Comparison of ENCODE assay signal across 1 cellular context in the genomic region with DNA sequence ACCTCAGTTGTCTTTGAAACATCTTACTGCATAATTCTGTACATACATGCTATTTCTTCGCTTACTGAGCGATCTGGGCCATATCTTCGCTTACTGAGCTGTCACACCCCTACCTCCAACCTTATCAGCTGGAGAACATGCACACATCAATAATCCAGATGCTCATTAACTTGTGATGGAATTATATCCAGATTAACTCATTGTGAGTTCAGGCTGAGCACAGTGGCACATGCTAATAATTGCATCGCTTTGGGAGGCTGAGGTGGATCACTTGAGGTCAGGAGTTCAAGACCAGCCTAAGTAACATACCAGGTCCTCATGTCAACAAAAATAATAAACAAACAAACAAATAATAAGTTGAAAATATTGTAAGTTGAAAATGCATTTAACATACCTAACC.
TF ChIP-seq lines count a peak whose summit lies in the region.

No MANE protein-coding gene starts in this region.

TF ChIP-seq in K562, 482 proteins besides CTCF, POLR2A, EP300 and RAD21 (continued from another document and continues in another):
- TF ChIP-seq, protein P1, sequence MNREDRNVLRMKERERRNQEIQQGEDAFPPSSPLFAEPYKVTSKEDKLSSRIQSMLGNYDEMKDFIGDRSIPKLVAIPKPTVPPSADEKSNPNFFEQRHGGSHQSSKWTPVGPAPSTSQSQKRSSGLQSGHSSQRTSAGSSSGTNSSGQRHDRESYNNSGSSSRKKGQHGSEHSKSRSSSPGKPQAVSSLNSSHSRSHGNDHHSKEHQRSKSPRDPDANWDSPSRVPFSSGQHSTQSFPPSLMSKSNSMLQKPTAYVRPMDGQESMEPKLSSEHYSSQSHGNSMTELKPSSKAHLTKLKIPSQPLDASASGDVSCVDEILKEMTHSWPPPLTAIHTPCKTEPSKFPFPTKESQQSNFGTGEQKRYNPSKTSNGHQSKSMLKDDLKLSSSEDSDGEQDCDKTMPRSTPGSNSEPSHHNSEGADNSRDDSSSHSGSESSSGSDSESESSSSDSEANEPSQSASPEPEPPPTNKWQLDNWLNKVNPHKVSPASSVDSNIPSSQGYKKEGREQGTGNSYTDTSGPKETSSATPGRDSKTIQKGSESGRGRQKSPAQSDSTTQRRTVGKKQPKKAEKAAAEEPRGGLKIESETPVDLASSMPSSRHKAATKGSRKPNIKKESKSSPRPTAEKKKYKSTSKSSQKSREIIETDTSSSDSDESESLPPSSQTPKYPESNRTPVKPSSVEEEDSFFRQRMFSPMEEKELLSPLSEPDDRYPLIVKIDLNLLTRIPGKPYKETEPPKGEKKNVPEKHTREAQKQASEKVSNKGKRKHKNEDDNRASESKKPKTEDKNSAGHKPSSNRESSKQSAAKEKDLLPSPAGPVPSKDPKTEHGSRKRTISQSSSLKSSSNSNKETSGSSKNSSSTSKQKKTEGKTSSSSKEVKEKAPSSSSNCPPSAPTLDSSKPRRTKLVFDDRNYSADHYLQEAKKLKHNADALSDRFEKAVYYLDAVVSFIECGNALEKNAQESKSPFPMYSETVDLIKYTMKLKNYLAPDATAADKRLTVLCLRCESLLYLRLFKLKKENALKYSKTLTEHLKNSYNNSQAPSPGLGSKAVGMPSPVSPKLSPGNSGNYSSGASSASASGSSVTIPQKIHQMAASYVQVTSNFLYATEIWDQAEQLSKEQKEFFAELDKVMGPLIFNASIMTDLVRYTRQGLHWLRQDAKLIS (CRISPR knock-in tag; IDR thresholded peaks at IDR 0.05), result no peak
- no peak for TF ChIP-seq ZSCAN32 (CRISPR knock-in tag; IDR thresholded peaks at IDR 0.05)
- no peak for TF ChIP-seq TAF7 (tag; IDR thresholded peaks at IDR 0.05)
- TF ChIP-seq HNRNPL (IDR thresholded peaks at IDR 0.05; ENCODE audit: low read depth, low read length), result no peak
- TF ChIP-seq NCOA4 (IDR thresholded peaks at IDR 0.05; ENCODE audit: partially characterized antibody), result no peak
- TF ChIP-seq, protein P2, sequence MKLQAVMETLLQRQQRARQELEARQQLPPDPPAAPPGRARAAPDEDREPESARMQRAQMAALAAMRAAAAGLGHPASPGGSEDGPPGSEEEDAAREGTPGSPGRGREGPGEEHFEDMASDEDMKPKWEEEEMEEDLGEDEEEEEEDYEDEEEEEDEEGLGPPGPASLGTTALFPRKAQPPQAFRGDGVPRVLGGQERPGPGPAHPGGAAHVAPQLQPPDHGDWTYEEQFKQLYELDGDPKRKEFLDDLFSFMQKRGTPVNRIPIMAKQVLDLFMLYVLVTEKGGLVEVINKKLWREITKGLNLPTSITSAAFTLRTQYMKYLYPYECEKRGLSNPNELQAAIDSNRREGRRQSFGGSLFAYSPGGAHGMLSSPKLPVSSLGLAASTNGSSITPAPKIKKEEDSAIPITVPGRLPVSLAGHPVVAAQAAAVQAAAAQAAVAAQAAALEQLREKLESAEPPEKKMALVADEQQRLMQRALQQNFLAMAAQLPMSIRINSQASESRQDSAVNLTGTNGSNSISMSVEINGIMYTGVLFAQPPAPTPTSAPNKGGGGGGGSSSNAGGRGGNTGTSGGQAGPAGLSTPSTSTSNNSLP (IDR thresholded peaks at IDR 0.05; ENCODE audit: borderline replicate concordance, low read depth, low read length), result 0 out of 2 replicates have a peak, but pooled peaks have one; percentile 21
- TF ChIP-seq ZNF311 (CRISPR knock-in tag; IDR thresholded peaks at IDR 0.05), result no peak
- peak; percentile 48 for TF ChIP-seq SMARCA4 (IDR thresholded peaks at IDR 0.05)
- TF ChIP-seq, protein P3, sequence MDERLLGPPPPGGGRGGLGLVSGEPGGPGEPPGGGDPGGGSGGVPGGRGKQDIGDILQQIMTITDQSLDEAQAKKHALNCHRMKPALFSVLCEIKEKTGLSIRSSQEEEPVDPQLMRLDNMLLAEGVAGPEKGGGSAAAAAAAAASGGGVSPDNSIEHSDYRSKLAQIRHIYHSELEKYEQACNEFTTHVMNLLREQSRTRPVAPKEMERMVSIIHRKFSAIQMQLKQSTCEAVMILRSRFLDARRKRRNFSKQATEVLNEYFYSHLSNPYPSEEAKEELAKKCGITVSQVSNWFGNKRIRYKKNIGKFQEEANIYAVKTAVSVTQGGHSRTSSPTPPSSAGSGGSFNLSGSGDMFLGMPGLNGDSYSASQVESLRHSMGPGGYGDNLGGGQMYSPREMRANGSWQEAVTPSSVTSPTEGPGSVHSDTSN (CRISPR knock-in tag; IDR thresholded peaks at IDR 0.05; ENCODE audit: low read depth), result no peak
- TF ChIP-seq, protein P3 (tag; conservative IDR thresholded peaks at IDR 0.05; ENCODE audit: low read depth), result peak; percentile 43
- TF ChIP-seq ZNF140 (CRISPR knock-in tag; IDR thresholded peaks at IDR 0.05), result no peak
- TF ChIP-seq ETV5 (CRISPR knock-in tag; IDR thresholded peaks at IDR 0.05; ENCODE audit: low read depth), result no peak
- TF ChIP-seq PCBP2 (IDR thresholded peaks at IDR 0.05; ENCODE audit: low read depth, low read length, poor library complexity, severe bottlenecking), result no peak
- TF ChIP-seq, protein P4, sequence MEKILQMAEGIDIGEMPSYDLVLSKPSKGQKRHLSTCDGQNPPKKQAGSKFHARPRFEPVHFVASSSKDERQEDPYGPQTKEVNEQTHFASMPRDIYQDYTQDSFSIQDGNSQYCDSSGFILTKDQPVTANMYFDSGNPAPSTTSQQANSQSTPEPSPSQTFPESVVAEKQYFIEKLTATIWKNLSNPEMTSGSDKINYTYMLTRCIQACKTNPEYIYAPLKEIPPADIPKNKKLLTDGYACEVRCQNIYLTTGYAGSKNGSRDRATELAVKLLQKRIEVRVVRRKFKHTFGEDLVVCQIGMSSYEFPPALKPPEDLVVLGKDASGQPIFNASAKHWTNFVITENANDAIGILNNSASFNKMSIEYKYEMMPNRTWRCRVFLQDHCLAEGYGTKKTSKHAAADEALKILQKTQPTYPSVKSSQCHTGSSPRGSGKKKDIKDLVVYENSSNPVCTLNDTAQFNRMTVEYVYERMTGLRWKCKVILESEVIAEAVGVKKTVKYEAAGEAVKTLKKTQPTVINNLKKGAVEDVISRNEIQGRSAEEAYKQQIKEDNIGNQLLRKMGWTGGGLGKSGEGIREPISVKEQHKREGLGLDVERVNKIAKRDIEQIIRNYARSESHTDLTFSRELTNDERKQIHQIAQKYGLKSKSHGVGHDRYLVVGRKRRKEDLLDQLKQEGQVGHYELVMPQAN (IDR thresholded peaks at IDR 0.05; ENCODE audit: borderline replicate concordance), result no peak
- TF ChIP-seq, protein P5, sequence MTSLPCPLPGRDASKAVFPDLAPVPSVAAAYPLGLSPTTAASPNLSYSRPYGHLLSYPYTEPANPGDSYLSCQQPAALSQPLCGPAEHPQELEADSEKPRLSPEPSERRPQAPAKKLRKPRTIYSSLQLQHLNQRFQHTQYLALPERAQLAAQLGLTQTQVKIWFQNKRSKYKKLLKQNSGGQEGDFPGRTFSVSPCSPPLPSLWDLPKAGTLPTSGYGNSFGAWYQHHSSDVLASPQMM (CRISPR knock-in tag; IDR thresholded peaks at IDR 0.05), result no peak
- TF ChIP-seq PML (IDR thresholded peaks at IDR 0.05; ENCODE audit: low read length), result peak; percentile 60
- no peak for TF ChIP-seq ZNF24 (IDR thresholded peaks at IDR 0.05)
- TF ChIP-seq ZNF584 (CRISPR knock-in tag; IDR thresholded peaks at IDR 0.05; ENCODE audit: low read depth), result no peak
- peak; percentile 87 for TF ChIP-seq ARID1B (IDR thresholded peaks at IDR 0.05)
- no peak for TF ChIP-seq CHCHD3 (CRISPR knock-in tag; IDR thresholded peaks at IDR 0.05)
- TF ChIP-seq ZNF408 (CRISPR knock-in tag; IDR thresholded peaks at IDR 0.05; ENCODE audit: low read depth), result no peak
- peak; percentile 57; the same call in 1 of the 2 replicates for TF ChIP-seq CTBP1 (IDR thresholded peaks at IDR 0.05; ENCODE audit: borderline replicate concordance)
- TF ChIP-seq SETDB1 (IDR thresholded peaks at IDR 0.05; ENCODE audit: low read length), result no peak
- TF ChIP-seq RBM15 (IDR thresholded peaks at IDR 0.05; ENCODE audit: insufficient read depth, low read length), result no peak
- TF ChIP-seq GABPA (tag; conservative IDR thresholded peaks at IDR 0.05; ENCODE audit: low read depth), result no peak
- TF ChIP-seq STAT5A (IDR thresholded peaks at IDR 0.05; ENCODE audit: borderline replicate concordance, low read length), result peak; percentile 62
- TF ChIP-seq, protein P6, sequence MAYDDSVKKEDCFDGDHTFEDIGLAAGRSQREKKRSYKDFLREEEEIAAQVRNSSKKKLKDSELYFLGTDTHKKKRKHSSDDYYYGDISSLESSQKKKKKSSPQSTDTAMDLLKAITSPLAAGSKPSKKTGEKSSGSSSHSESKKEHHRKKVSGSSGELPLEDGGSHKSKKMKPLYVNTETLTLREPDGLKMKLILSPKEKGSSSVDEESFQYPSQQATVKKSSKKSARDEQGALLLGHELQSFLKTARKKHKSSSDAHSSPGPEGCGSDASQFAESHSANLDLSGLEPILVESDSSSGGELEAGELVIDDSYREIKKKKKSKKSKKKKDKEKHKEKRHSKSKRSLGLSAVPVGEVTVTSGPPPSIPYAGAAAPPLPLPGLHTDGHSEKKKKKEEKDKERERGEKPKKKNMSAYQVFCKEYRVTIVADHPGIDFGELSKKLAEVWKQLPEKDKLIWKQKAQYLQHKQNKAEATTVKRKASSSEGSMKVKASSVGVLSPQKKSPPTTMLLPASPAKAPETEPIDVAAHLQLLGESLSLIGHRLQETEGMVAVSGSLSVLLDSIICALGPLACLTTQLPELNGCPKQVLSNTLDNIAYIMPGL (CRISPR knock-in tag; IDR thresholded peaks at IDR 0.05), result no peak
- TF ChIP-seq, protein P7, sequence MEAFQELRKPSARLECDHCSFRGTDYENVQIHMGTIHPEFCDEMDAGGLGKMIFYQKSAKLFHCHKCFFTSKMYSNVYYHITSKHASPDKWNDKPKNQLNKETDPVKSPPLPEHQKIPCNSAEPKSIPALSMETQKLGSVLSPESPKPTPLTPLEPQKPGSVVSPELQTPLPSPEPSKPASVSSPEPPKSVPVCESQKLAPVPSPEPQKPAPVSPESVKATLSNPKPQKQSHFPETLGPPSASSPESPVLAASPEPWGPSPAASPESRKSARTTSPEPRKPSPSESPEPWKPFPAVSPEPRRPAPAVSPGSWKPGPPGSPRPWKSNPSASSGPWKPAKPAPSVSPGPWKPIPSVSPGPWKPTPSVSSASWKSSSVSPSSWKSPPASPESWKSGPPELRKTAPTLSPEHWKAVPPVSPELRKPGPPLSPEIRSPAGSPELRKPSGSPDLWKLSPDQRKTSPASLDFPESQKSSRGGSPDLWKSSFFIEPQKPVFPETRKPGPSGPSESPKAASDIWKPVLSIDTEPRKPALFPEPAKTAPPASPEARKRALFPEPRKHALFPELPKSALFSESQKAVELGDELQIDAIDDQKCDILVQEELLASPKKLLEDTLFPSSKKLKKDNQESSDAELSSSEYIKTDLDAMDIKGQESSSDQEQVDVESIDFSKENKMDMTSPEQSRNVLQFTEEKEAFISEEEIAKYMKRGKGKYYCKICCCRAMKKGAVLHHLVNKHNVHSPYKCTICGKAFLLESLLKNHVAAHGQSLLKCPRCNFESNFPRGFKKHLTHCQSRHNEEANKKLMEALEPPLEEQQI (IDR thresholded peaks at IDR 0.05), result no peak
- peak; percentile 65 for TF ChIP-seq MTA2 (IDR thresholded peaks at IDR 0.05; ENCODE audit: low read depth)
- no peak for TF ChIP-seq KDM4B (IDR thresholded peaks at IDR 0.05; ENCODE audit: borderline replicate concordance in 2 of 2, low read depth in 1 of 2)
- no peak for TF ChIP-seq SLC30A9 (CRISPR knock-in tag; IDR thresholded peaks at IDR 0.05)
- no peak for TF ChIP-seq ZKSCAN1 (IDR thresholded peaks at IDR 0.05; ENCODE audit: low read depth, low read length)
- peak; percentile 19; the same call in 1 of the 2 replicates for TF ChIP-seq JUND (IDR thresholded peaks at IDR 0.05; ENCODE audit: borderline replicate concordance, low read depth, low read length)
- no peak; the same call in 2 of the 3 replicates for TF ChIP-seq JUND (tag; IDR thresholded peaks at IDR 0.05; ENCODE audit: borderline replicate concordance, low read depth, low read length)
- TF ChIP-seq NR3C1 (CRISPR knock-in tag; IDR thresholded peaks at IDR 0.05), result no peak
- TF ChIP-seq NCOR1 (IDR thresholded peaks at IDR 0.05), result peak; percentile 59
- no peak for TF ChIP-seq ATF1 (CRISPR knock-in tag; IDR thresholded peaks at IDR 0.05)
- no peak for TF ChIP-seq ATF1 (tag; IDR thresholded peaks at IDR 0.05)
- no peak for TF ChIP-seq MTF1 (CRISPR knock-in tag; IDR thresholded peaks at IDR 0.05; ENCODE audit: borderline replicate concordance)
- TF ChIP-seq MIER1 (IDR thresholded peaks at IDR 0.05; ENCODE audit: low read depth), result no peak
- TF ChIP-seq, protein P8, sequence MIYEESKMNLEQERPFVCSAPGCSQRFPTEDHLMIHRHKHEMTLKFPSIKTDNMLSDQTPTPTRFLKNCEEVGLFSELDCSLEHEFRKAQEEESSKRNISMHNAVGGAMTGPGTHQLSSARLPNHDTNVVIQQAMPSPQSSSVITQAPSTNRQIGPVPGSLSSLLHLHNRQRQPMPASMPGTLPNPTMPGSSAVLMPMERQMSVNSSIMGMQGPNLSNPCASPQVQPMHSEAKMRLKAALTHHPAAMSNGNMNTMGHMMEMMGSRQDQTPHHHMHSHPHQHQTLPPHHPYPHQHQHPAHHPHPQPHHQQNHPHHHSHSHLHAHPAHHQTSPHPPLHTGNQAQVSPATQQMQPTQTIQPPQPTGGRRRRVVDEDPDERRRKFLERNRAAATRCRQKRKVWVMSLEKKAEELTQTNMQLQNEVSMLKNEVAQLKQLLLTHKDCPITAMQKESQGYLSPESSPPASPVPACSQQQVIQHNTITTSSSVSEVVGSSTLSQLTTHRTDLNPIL (CRISPR knock-in tag; IDR thresholded peaks at IDR 0.05), result no peak
- no peak for TF ChIP-seq SMARCA5 (IDR thresholded peaks at IDR 0.05)
- TF ChIP-seq EP400 (IDR thresholded peaks at IDR 0.05), result no peak
- peak; percentile 57 for TF ChIP-seq TBP (optimal IDR thresholded peaks at IDR 0.05; ENCODE audit: low read depth, low read length)
- TF ChIP-seq ELF4 (CRISPR knock-in tag; IDR thresholded peaks at IDR 0.05), result no peak
- TF ChIP-seq ZNF282 (CRISPR knock-in tag; IDR thresholded peaks at IDR 0.05), result no peak
- TF ChIP-seq ZNF717 (CRISPR knock-in tag; IDR thresholded peaks at IDR 0.05), result no peak
- TF ChIP-seq HNRNPUL1 (IDR thresholded peaks at IDR 0.05; ENCODE audit: low read length), result no peak
- TF ChIP-seq SRF (CRISPR knock-in tag; IDR thresholded peaks at IDR 0.05), result no peak
- no peak for TF ChIP-seq CC2D1A (IDR thresholded peaks at IDR 0.05)
- TF ChIP-seq XRCC5 (IDR thresholded peaks at IDR 0.05; ENCODE audit: low read depth, low read length), result no peak
- TF ChIP-seq SAFB (IDR thresholded peaks at IDR 0.05; ENCODE audit: borderline replicate concordance, low read depth, low read length), result no peak
- TF ChIP-seq, protein P9, sequence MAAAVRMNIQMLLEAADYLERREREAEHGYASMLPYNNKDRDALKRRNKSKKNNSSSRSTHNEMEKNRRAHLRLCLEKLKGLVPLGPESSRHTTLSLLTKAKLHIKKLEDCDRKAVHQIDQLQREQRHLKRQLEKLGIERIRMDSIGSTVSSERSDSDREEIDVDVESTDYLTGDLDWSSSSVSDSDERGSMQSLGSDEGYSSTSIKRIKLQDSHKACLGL (CRISPR knock-in tag; IDR thresholded peaks at IDR 0.05; ENCODE audit: borderline replicate concordance, poor library complexity, severe bottlenecking), result no peak
- no peak for TF ChIP-seq IRF2 (CRISPR knock-in tag; IDR thresholded peaks at IDR 0.05)
- TF ChIP-seq LEF1 (IDR thresholded peaks at IDR 0.05), result no peak
